Comparison of ENCODE assay signal across 8 cellular contexts in the genomic region with DNA sequence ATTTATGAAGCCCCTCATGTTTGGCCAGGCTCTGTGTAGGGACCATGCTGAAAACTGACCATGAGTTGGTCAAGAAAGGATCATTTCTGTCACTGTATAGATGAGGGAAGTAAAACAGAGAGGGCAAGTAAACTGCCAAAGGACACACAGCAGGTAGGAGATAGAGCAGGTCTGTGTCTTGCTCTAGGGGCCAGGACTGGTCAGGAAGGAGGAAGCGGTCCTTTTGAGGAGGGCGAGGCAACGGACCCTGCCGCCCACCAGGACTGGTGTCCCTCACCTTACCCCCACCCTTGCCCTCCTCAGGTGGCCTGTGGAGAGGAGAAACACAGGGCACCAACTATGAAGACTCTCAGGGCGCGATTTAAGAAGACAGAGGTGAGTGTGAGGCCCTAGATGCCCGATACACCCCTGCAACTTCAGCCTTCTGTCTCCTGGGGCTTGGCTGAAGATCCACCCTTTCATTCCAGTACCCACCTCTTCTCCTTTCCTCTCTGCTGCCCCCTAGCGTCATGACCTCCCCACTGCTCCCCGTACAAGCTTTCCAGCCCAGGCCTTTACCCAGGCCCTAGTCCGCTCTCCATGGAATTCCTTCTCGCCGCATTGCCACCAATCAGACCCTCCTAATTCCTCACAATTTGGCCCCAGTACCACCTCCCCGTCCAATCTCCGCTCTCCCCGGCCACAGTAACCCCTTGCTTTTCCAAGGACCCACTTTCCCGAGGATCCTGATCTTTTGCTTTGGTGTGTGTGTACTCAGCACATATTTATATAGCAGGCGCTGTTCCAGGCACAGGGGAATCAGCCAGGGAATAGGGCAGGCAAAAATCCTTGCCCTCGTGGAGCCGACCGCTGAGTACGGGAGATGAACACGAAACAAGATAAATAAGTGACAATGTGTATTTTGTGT. TPM values are rescaled to one million over a fixed set of nuclear protein-coding genes. Genes with fewer than 3 reads are reported as not detected.
DNase-seq lines count a peak whose midpoint lies in the region; ATAC-seq and TF ChIP-seq lines count a peak whose summit lies in the region.

No MANE protein-coding gene starts in this region.

- 39% methylated on average over 22 of the region's 22 CpGs for WGBS in hepatocyte (ENCODE audit: low lambda C conversion rate, missing lambda C conversion rate)

- H3K27me3 ChIP-seq in hepatocyte (no peaks in the 10 kb centered on the region), skeletal muscle tissue (ENCODE audit: control insufficient read depth in 3 of 3, insufficient read depth in 3 of 3, low read length in 3 of 3) (peaks cover 0 to 9% (median 0%) of the 10 kb centered on the region in 3 donors)

- no peak overlapping the region for H3K4me3 Mint-ChIP-seq in T-helper 17 cell

- no peak overlapping the region for H3K4me2 ChIP-seq in hepatocyte

- ATAC-seq in T-helper 17 cell = peak; percentile 59

- peaks cover 9% of the 10 kb centered on the region for H3K79me2 ChIP-seq in hepatocyte

- H3K4me1 Mint-ChIP-seq in T-helper 17 cell = peaks cover 19% of the 10 kb centered on the region

- no peaks in the 10 kb centered on the region for H3K9me2 ChIP-seq in hepatocyte (replicated peaks; ENCODE audit: insufficient read depth)

- H3K27me3 Mint-ChIP-seq in T-helper 17 cell = peaks cover 4% of the 10 kb centered on the region

- H3K36me3 Mint-ChIP-seq in T-helper 17 cell (ENCODE audit: low read depth) = no peaks in the 10 kb centered on the region

- H3K9me3 ChIP-seq in T-helper 17 cell (ENCODE audit: control insufficient read depth, low read length, poor library complexity, severe bottlenecking) (no peaks in the 10 kb centered on the region), hepatocyte (ENCODE audit: low read depth) (no peaks in the 10 kb centered on the region), skeletal muscle tissue (ENCODE audit: control insufficient read depth in 3 of 3, low read length in 3 of 3) (no peaks in the 10 kb centered on the region)

- DNase-seq in GDM1 (lab: John Stamatoyannopoulos, UW) (peak; percentile 56), NCI-H1105 (lab: John Stamatoyannopoulos, UW) (peak; percentile 51), T-helper 17 cell (peak; percentile 49 to 72 (median 51)), amniotic epithelial cell (ENCODE audit: low read depth) (peak; percentile 52), hepatocyte (ENCODE audit: low spot score) (peak; percentile 88), putamen (ENCODE audit: low spot score) (no peak), middle frontal gyrus (ENCODE audit: extremely low spot score, low spot score) (no peak)

- H3K4me1 ChIP-seq in hepatocyte (ENCODE audit: insufficient read depth) (peaks cover 4% of the 10 kb centered on the region), skeletal muscle tissue (ENCODE audit: control insufficient read depth in 3 of 3, insufficient read depth in 3 of 3, low read length in 3 of 3) (peaks cover 16 to 36% (median 27%) of the 10 kb centered on the region in 3 donors)

- no peaks in the 10 kb centered on the region for H3K36me3 ChIP-seq in hepatocyte (replicated peaks; ENCODE audit: insufficient read depth, low read depth)
- H3K36me3 ChIP-seq in skeletal muscle tissue (ENCODE audit: control insufficient read depth in 3 of 3, insufficient read depth in 3 of 3, low read length in 3 of 3) = no peaks in the 10 kb centered on the region

- H3K4me3 ChIP-seq in hepatocyte = no peak overlapping the region
- H3K4me3 ChIP-seq in skeletal muscle tissue (ENCODE audit: low read length in 3 of 3) = no peak overlapping the region

- H3K9ac ChIP-seq in skeletal muscle tissue (ENCODE audit: low read depth in 1 of 3, low read length in 3 of 3) = peak overlapping the region; percentile 32 to 80 (median 51)

- no peak overlapping the region for H2AFZ ChIP-seq in hepatocyte

- H3K27ac ChIP-seq in hepatocyte (no peak overlapping the region), skeletal muscle tissue (ENCODE audit: low read depth, low read length) (no peak overlapping the region)

- TF ChIP-seq CTCF in hepatocyte (IDR thresholded peaks at IDR 0.05; ENCODE audit: poor library complexity) = peak; percentile 74

- no peaks in the 10 kb centered on the region for H4K20me1 ChIP-seq in hepatocyte (ENCODE audit: insufficient read depth, poor library complexity, severe bottlenecking)

- no peak overlapping the region for H3K27ac Mint-ChIP-seq in T-helper 17 cell

RNA-seq across cellular contexts. Expression of a gene that starts 3.9 kb away (rescaled TPM):
- total RNA-seq in T-helper 17 cell (under 1 TPM; 0.75 to 0.91 TPM), hepatocyte (0.84 and 3.4 TPM in 2 replicates), skeletal muscle tissue (not detected)
- polyA plus RNA-seq in hepatocyte = 1.5 and 2.0 TPM in 2 replicates

RNA-seq across cellular contexts. Expression of a gene that starts 4.0 kb away (rescaled TPM):
- total RNA-seq in T-helper 17 cell (10 to 100 TPM; 18.5 to 21.8 TPM), hepatocyte (15.6 and 15.7 TPM in 2 replicates), skeletal muscle tissue (9.9 TPM)
- 9.9 and 16.8 TPM in 2 replicates for polyA plus RNA-seq in hepatocyte

RNA-seq across cellular contexts. Expression of a gene that starts 32.9 kb away (rescaled TPM):
- total RNA-seq in T-helper 17 cell (under 1 TPM in 1 of 2 donors, not detected in 1; 0.82 TPM), hepatocyte (21.7 and 31.9 TPM in 2 replicates), skeletal muscle tissue (not detected)
- polyA plus RNA-seq in hepatocyte = 31.2 and 48.5 TPM in 2 replicates

RNA-seq across cellular contexts. Expression of a gene that starts 43.0 kb away (rescaled TPM):
- not detected for total RNA-seq in T-helper 17 cell
- 3.0 and 5.9 TPM in 2 replicates for total RNA-seq in hepatocyte
- polyA plus RNA-seq in hepatocyte = 7.6 and 8.2 TPM in 2 replicates
- total RNA-seq in skeletal muscle tissue = not detected

Comparison
In these comparisons a context has a peak if more than half of its experiments do, and no peak if none do; other contexts are left out.
1. DNase-seq: peak in GDM1 (single experiment), NCI-H1105 (single experiment), T-helper 17 cell (3 of 3), amniotic epithelial cell (single experiment) and hepatocyte (single experiment); none in putamen (single experiment) and middle frontal gyrus (single experiment).
2. RNA of a gene that starts 32.9 kb away (total RNA-seq): 21.7 to 31.9 TPM in hepatocyte; 0.82 TPM in T-helper 17 cell and not detected in skeletal muscle tissue (single experiment); every median in the first group is over 10 times any median in the second.